In genomic region chr11:72685560-72686480, GRCh38 we compare ENCODE assay signal across 10 cellular contexts. TPM values are rescaled to one million over a fixed set of nuclear protein-coding genes. Genes with fewer than 3 reads are reported as not detected.
A peak's percentile ranks its signal among the peaks of the same experiment; 100 is the strongest.
DNase-seq lines count a peak whose midpoint lies in the region; ATAC-seq, FAIRE-seq and TF ChIP-seq lines count a peak whose summit lies in the region.
"Had no signal": no experiment of that assay in that cellular context is flagged by ENCODE, and none has a peak within 500 bp of the region (broad histone marks: within the 10 kb centered on the region; RNA-seq: fewer than 3 reads in every experiment).

No MANE protein-coding gene starts in this region.

- DNase-seq in T-helper 17 cell, result no peak
- peak; percentile 52 for DNase-seq in activated naive CD8-positive, alpha-beta T cell treated with anti-CD3 and anti-CD28 coated beads, Interleukin-2, amount 10 ng/mL, durations not matched to agents 7 days and 5 days
- DNase-seq in memory B cell (ENCODE audit: low spot score in 2 of 2), result no peak
- DNase-seq in stimulated activated CD8-positive, alpha-beta memory T cell treated with anti-CD3 and anti-CD28 coated beads, Interleukin-7, amount 100 ng/mL, for 4 hours (ENCODE audit: low read depth in 2 of 2), result peak; percentile 32 to 57
- DNase-seq in GM19239 (ENCODE audit: insufficient read length, low spot score), result no peak
- DNase-seq in SK-N-DZ (ENCODE audit: low spot score), result no peak
- DNase-seq in NCI-H748 (lab: John Stamatoyannopoulos, UW; ENCODE audit: unreplicated experiment), result no peak
- DNase-seq in GM12891 (ENCODE audit: insufficient read length, low spot score), result no peak
- DNase-seq: effector CD8-positive, alpha-beta T cell had no signal

- H3K4me3 Mint-ChIP-seq in T-helper 17 cell (no peak overlapping the region), memory B cell (no peak overlapping the region)
- H3K4me3 Mint-ChIP-seq in activated naive CD8-positive, alpha-beta T cell treated with anti-CD3 and anti-CD28 coated beads, Interleukin-2, amount 10 ng/mL, durations not matched to agents 7 days and 5 days, result peak overlapping the region; percentile 64
- H3K4me3 Mint-ChIP-seq: neural crest cell had no signal

- ATAC-seq in T-helper 17 cell (no peak), memory B cell (ENCODE audit: low read depth) (no peak)
- ATAC-seq in activated naive CD8-positive, alpha-beta T cell treated with anti-CD3 and anti-CD28 coated beads, Interleukin-2, amount 10 ng/mL, durations not matched to agents 7 days and 5 days (ENCODE audit: low read depth), result peak; percentile 35

- no peak for TF ChIP-seq POLR2A in GM12891 (IDR thresholded peaks at IDR 0.05; ENCODE audit: low read depth, low read length)

- POLR2A ChIA-PET in activated naive CD8-positive, alpha-beta T cell treated with anti-CD3 and anti-CD28 coated beads, Interleukin-2, amount 10 ng/mL, durations not matched to agents 7 days and 5 days (lab: Charles Lee), result no interaction called here

- FAIRE-seq in GM19239 (lab: Jason Lieb, UNC) (no peak), GM12891 (lab: Jason Lieb, UNC) (no peak)

- H3K36me3 Mint-ChIP-seq in T-helper 17 cell (ENCODE audit: low read depth) (peaks cover 4% of the 10 kb centered on the region), memory B cell (peaks cover 17% of the 10 kb centered on the region)
- peaks cover 16% of the 10 kb centered on the region for H3K36me3 Mint-ChIP-seq in activated naive CD8-positive, alpha-beta T cell treated with anti-CD3 and anti-CD28 coated beads, Interleukin-2, amount 10 ng/mL, durations not matched to agents 7 days and 5 days

- H3K9me3 Mint-ChIP-seq in activated naive CD8-positive, alpha-beta T cell treated with anti-CD3 and anti-CD28 coated beads, Interleukin-2, amount 10 ng/mL, durations not matched to agents 7 days and 5 days, result no peaks in the 10 kb centered on the region
- no peaks in the 10 kb centered on the region for H3K9me3 Mint-ChIP-seq in memory B cell
- H3K9me3 Mint-ChIP-seq: neural crest cell had no signal

- peak overlapping the region; percentile 93 for H3K27ac Mint-ChIP-seq in T-helper 17 cell
- H3K27ac Mint-ChIP-seq in activated naive CD8-positive, alpha-beta T cell treated with anti-CD3 and anti-CD28 coated beads, Interleukin-2, amount 10 ng/mL, durations not matched to agents 7 days and 5 days, result peak overlapping the region; percentile 66
- H3K27ac Mint-ChIP-seq in memory B cell, result peak overlapping the region; percentile 70

- H3K9me3 ChIP-seq in T-helper 17 cell (ENCODE audit: control insufficient read depth, low read length, poor library complexity, severe bottlenecking), result no peaks in the 10 kb centered on the region

- H3K4me1 Mint-ChIP-seq in T-helper 17 cell (peaks cover 25% of the 10 kb centered on the region), memory B cell (peaks cover 17% of the 10 kb centered on the region)
- peaks cover 42% of the 10 kb centered on the region for H3K4me1 Mint-ChIP-seq in activated naive CD8-positive, alpha-beta T cell treated with anti-CD3 and anti-CD28 coated beads, Interleukin-2, amount 10 ng/mL, durations not matched to agents 7 days and 5 days

- H3K27me3 Mint-ChIP-seq in T-helper 17 cell (no peaks in the 10 kb centered on the region), memory B cell (no peaks in the 10 kb centered on the region)
- no peaks in the 10 kb centered on the region for H3K27me3 Mint-ChIP-seq in activated naive CD8-positive, alpha-beta T cell treated with anti-CD3 and anti-CD28 coated beads, Interleukin-2, amount 10 ng/mL, durations not matched to agents 7 days and 5 days

TF ChIP-seq in GM12891, 5 proteins besides CTCF, POLR2A, EP300 and RAD21:
- TF ChIP-seq PAX5 (IDR thresholded peaks at IDR 0.05; ENCODE audit: insufficient read depth, low read length, severe bottlenecking), result no peak
- no peak for TF ChIP-seq TAF1 (IDR thresholded peaks at IDR 0.05; ENCODE audit: low read depth, low read length)
- no peak for TF ChIP-seq POLR2AphosphoS5 (IDR thresholded peaks at IDR 0.05; ENCODE audit: low read depth, low read length)
- TF ChIP-seq POU2F2 (IDR thresholded peaks at IDR 0.05; ENCODE audit: low read depth, low read length), result no peak
- TF ChIP-seq SPI1 (IDR thresholded peaks at IDR 0.05; ENCODE audit: low read depth, low read length), result no peak

RNA-seq across cellular contexts. Expression of gene PDE2A, which starts 11.6 kb away (rescaled TPM):
- total RNA-seq in T-helper 17 cell, result 1 to 10 TPM; 2.7 to 4.9 TPM
- total RNA-seq in activated naive CD8-positive, alpha-beta T cell treated with anti-CD3 and anti-CD28 coated beads, Interleukin-2, amount 10 ng/mL, durations not matched to agents 7 days and 5 days, result under 1 TPM in 1 of 2 experiments, not detected in 1; 0.83 TPM
- polyA plus RNA-seq in SK-N-DZ (2014; cell fraction: cytosol; rRNA removed), result 8.2 and 12.9 TPM in 2 replicates
- 45.4 and 47.9 TPM in 2 replicates for polyA plus RNA-seq in SK-N-DZ (2014; cell fraction: nucleus; rRNA removed)
- 0.51 TPM for polyA plus RNA-seq in GM12891 (2012; ENCODE audit: low read depth, missing spikeins)

Comparison
In these comparisons a context has a peak if more than half of its experiments do, and no peak if none do; other contexts are left out.
1. DNase-seq: peak in activated naive CD8-positive, alpha-beta T cell treated with anti-CD3 and anti-CD28 coated beads, Interleukin-2, amount 10 ng/mL, durations not matched to agents 7 days and 5 days (single experiment) and stimulated activated CD8-positive, alpha-beta memory T cell treated with anti-CD3 and anti-CD28 coated beads, Interleukin-7, amount 100 ng/mL, for 4 hours (2 of 2); none in T-helper 17 cell (0 of 3), memory B cell (0 of 2), GM19239 (single experiment), SK-N-DZ (single experiment), NCI-H748 (single experiment) and GM12891 (single experiment).
2. Peak in every context shown above with its lines, with median percentiles within 50 percentile points of each other: H3K27ac Mint-ChIP-seq.